Comparison of ENCODE assay signal across 14 cellular contexts in genomic region chr11:121650520-121651266, GRCh38.
DNase-seq lines count a peak whose midpoint lies in the region; ATAC-seq lines count a peak whose summit lies in the region.
"Had no signal": no experiment of that assay in that cellular context is flagged by ENCODE, and none has a peak within 500 bp of the region (broad histone marks: within the 10 kb centered on the region; RNA-seq: fewer than 3 reads in every experiment).

No MANE protein-coding gene starts in this region.

- peaks cover 18% of the 10 kb centered on the region for H3K4me1 Mint-ChIP-seq in activated T-helper 17 cell treated with anti-CD3 and anti-CD28 coated beads, Interleukin-2, amount 50 U/mL, for 72 hours

- H3K36me3 Mint-ChIP-seq in activated T-helper 17 cell treated with anti-CD3 and anti-CD28 coated beads, Interleukin-2, amount 50 U/mL, for 72 hours (ENCODE audit: low read depth), result no peaks in the 10 kb centered on the region

- peak overlapping the region; percentile 49 for H3K4me3 Mint-ChIP-seq in activated T-helper 17 cell treated with anti-CD3 and anti-CD28 coated beads, Interleukin-2, amount 50 U/mL, for 72 hours

- no peaks in the 10 kb centered on the region for H3K27me3 Mint-ChIP-seq in activated T-helper 17 cell treated with anti-CD3 and anti-CD28 coated beads, Interleukin-2, amount 50 U/mL, for 72 hours

- peak; percentile 42 for DNase-seq in stimulated activated CD4-positive, alpha-beta T cell treated with anti-CD3 and anti-CD28 coated beads, Interleukin-15, amount 100 ng/mL, for 24 hours
- no peak for DNase-seq in stimulated activated CD4-positive, alpha-beta T cell treated with anti-CD3 and anti-CD28 coated beads, Interleukin-2, amount 100 ng/mL, for 48 hours
- DNase-seq in stimulated activated naive CD8-positive, alpha-beta T cell treated with anti-CD3 and anti-CD28 coated beads, Interleukin-15, Interleukin-2, amounts not matched to agents 100 U/mL and 50 U/mL, for 24 hours, result no peak
- DNase-seq in NCI-H345 (lab: John Stamatoyannopoulos, UW) (no peak), iPS-NIHi7 (ENCODE audit: extremely low spot score) (no peak)
- DNase-seq: activated CD8-positive, alpha-beta memory T cell treated with anti-CD3 and anti-CD28 coated beads, Interleukin-2, amount 50 U/mL, for 48 hours; hypothalamus; KBM-7; NCI-H187; trophoblast cell had no signal

- peak overlapping the region; percentile 34 for H3K27ac Mint-ChIP-seq in activated T-helper 17 cell treated with anti-CD3 and anti-CD28 coated beads, Interleukin-2, amount 50 U/mL, for 72 hours

- no peaks in the 10 kb centered on the region for H3K9me3 Mint-ChIP-seq in activated T-helper 17 cell treated with anti-CD3 and anti-CD28 coated beads, Interleukin-2, amount 50 U/mL, for 72 hours

- ATAC-seq in HG03280 (IDR thresholded peaks at IDR 0.05; ENCODE audit: unreplicated experiment) (peak; percentile 47), HG03342 (IDR thresholded peaks at IDR 0.05; ENCODE audit: unreplicated experiment) (no peak)
- peak; percentile 93 for ATAC-seq in activated T-helper 17 cell treated with anti-CD3 and anti-CD28 coated beads, Interleukin-2, amount 50 U/mL, for 72 hours (replicated peaks)
- peak; percentile 81 for ATAC-seq in stimulated activated naive CD8-positive, alpha-beta T cell treated with anti-CD3 and anti-CD28 coated beads, Interleukin-15, Interleukin-2, amounts not matched to agents 100 U/mL and 50 U/mL, for 24 hours
- ATAC-seq: left lobe of liver had no signal
